ENCODE assay signal across 14 cellular contexts in the genomic region with DNA sequence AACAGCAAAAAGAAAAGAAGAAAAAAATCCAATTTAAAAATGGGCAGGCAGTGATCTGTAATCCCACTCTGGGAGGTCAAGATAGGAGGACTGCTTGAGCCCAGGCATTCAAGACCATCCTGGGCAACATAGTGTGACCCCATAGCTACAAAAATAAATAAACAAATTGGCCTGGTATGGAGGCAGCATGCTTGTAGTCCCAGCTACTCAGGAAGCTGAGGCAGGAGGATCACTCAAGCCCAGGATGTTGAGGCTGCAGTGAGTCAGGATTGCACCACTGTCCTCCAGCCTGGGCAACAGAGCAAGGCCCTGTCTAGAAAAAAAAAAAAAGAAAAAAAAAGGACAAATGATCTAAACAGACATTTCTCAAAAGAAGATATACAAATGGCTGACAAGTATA.
DNase-seq lines count a peak whose midpoint lies in the region; ATAC-seq and TF ChIP-seq lines count a peak whose summit lies in the region.
"Had no signal": no experiment of that assay in that cellular context is flagged by ENCODE, and none has a peak within 500 bp of the region (broad histone marks: within the 10 kb centered on the region; RNA-seq: fewer than 3 reads in every experiment).

No MANE protein-coding gene starts in this region.

- H3K27me3 ChIP-seq in SK-N-SH (ENCODE audit: insufficient read depth): no peaks in the 10 kb centered on the region
- H3K27me3 ChIP-seq in upper lobe of right lung: no peaks in the 10 kb centered on the region
- H3K27me3 ChIP-seq: hepatocyte had no signal

- no peak overlapping the region for H3K9ac ChIP-seq in SK-N-SH

- TF ChIP-seq RAD21 in SK-N-SH (IDR thresholded peaks at IDR 0.05; ENCODE audit: low read length): no peak

- no peak overlapping the region for H3K4me2 ChIP-seq in SK-N-SH
- H3K4me2 ChIP-seq: hepatocyte had no signal

- TF ChIP-seq CTCF in SK-N-SH (IDR thresholded peaks at IDR 0.05) (no peak), fibroblast of villous mesenchyme (IDR thresholded peaks at IDR 0.05; ENCODE audit: insufficient read depth, low read depth, low read length) (no peak), upper lobe of right lung (IDR thresholded peaks at IDR 0.05) (no peak)

- no peaks in the 10 kb centered on the region for H3K9me2 ChIP-seq in SK-N-SH

- ATAC-seq in SK-N-SH treated with all-trans-retinoic acid at 6 μM for 48 hours (peak; percentile 40; the same call in 1 of the 3 replicates), upper lobe of right lung (peak; percentile 48), GM21786 (IDR thresholded peaks at IDR 0.05; ENCODE audit: unreplicated experiment) (no peak)

- intact Hi-C loops in upper lobe of right lung (cut with DNase I): no loop called here

- H3K36me3 ChIP-seq in SK-N-SH (replicated peaks in 1 of 2; ENCODE audit: control insufficient read depth in 1 of 2, insufficient read depth in 2 of 2, low read length in 1 of 2) (peaks cover 0 to 10% of the 10 kb centered on the region in 2 experiments), upper lobe of right lung (no peaks in the 10 kb centered on the region)

- CTCF ChIA-PET in SK-N-SH (lab: Yijun Ruan, JAX): no interaction called here

- H3K79me2 ChIP-seq in SK-N-SH (ENCODE audit: insufficient read depth): peaks cover 87% of the 10 kb centered on the region

- no peak overlapping the region for H2AFZ ChIP-seq in SK-N-SH (ENCODE audit: low read depth)
- H2AFZ ChIP-seq: hepatocyte had no signal

- H3K9me3 ChIP-seq in SK-N-SH (no peaks in the 10 kb centered on the region), upper lobe of right lung (no peaks in the 10 kb centered on the region)

- H3K4me3 ChIP-seq in SK-N-SH (ENCODE audit: low read depth in 2 of 2, low read length in 1 of 2): no peak overlapping the region
- no peak overlapping the region for H3K4me3 ChIP-seq in fibroblast of villous mesenchyme (ENCODE audit: low read depth, low read length)
- no peak overlapping the region for H3K4me3 ChIP-seq in upper lobe of right lung
- H3K4me3 ChIP-seq: hepatocyte had no signal

- H3K4me1 ChIP-seq in SK-N-SH (ENCODE audit: control insufficient read depth in 1 of 2, insufficient read depth in 2 of 2, low read depth in 1 of 2, low read length in 1 of 2) (peaks cover 3 to 17% of the 10 kb centered on the region in 2 experiments; a peak in 2 of 4 replicates), upper lobe of right lung (peaks cover 7% of the 10 kb centered on the region)

- H3F3A ChIP-seq in SK-N-SH (replicated peaks; ENCODE audit: insufficient read depth): peaks cover 34% of the 10 kb centered on the region

- no peak for TF ChIP-seq EP300 in SK-N-SH (IDR thresholded peaks at IDR 0.05; ENCODE audit: borderline replicate concordance in 1 of 2, low read depth in 1 of 2, low read length in 1 of 2)

- H4K20me1 ChIP-seq in SK-N-SH (ENCODE audit: insufficient read depth): no peaks in the 10 kb centered on the region; the same call in 1 of the 2 replicates

- no peak for DNase-seq in SK-N-SH
- DNase-seq in UCSD-AML1 (lab: John Stamatoyannopoulos, UW; ENCODE audit: unreplicated experiment): peak; percentile 17
- peak; percentile 65 for DNase-seq in fibroblast of villous mesenchyme (ENCODE audit: low read depth)
- DNase-seq in upper lobe of right lung: no peak
- no peak for DNase-seq in NCI-H82 (lab: John Stamatoyannopoulos, UW)
- DNase-seq in NCI-H1048 (lab: John Stamatoyannopoulos, UW): no peak
- DNase-seq: activated CD4-positive, alpha-beta T cell treated with anti-CD3 and anti-CD28 coated beads, Interleukin-2, amount 50 U/mL, for 4 hours; activated naive CD4-positive, alpha-beta T cell treated with anti-CD3 and anti-CD28 coated beads, Interleukin-2, amount 10 ng/mL, durations not matched to agents 7 days and 5 days; cortex of kidney; midbrain; NCI-H510A had no signal

- H3K27ac ChIP-seq in SK-N-SH (ENCODE audit: low read depth in 2 of 2, low read length in 1 of 2): peak overlapping the region in 1 of 2 experiments; percentile 56; a peak in 1 of 4 replicates
- no peak overlapping the region for H3K27ac ChIP-seq in upper lobe of right lung
- H3K27ac ChIP-seq: hepatocyte had no signal

- POLR2A ChIA-PET in SK-N-SH (lab: Yijun Ruan, JAX): no interaction called here

TF ChIP-seq in SK-N-SH treated with all-trans-retinoic acid at 6 μM for 48 hours, 23 proteins besides CTCF, POLR2A, EP300 and RAD21:
- no peak for TF ChIP-seq CSDC2 (CRISPR knock-in tag; IDR thresholded peaks at IDR 0.05)

TF ChIP-seq in SK-N-SH, 30 proteins besides CTCF, POLR2A, EP300 and RAD21 (continues in another document):
- TF ChIP-seq, protein P1, sequence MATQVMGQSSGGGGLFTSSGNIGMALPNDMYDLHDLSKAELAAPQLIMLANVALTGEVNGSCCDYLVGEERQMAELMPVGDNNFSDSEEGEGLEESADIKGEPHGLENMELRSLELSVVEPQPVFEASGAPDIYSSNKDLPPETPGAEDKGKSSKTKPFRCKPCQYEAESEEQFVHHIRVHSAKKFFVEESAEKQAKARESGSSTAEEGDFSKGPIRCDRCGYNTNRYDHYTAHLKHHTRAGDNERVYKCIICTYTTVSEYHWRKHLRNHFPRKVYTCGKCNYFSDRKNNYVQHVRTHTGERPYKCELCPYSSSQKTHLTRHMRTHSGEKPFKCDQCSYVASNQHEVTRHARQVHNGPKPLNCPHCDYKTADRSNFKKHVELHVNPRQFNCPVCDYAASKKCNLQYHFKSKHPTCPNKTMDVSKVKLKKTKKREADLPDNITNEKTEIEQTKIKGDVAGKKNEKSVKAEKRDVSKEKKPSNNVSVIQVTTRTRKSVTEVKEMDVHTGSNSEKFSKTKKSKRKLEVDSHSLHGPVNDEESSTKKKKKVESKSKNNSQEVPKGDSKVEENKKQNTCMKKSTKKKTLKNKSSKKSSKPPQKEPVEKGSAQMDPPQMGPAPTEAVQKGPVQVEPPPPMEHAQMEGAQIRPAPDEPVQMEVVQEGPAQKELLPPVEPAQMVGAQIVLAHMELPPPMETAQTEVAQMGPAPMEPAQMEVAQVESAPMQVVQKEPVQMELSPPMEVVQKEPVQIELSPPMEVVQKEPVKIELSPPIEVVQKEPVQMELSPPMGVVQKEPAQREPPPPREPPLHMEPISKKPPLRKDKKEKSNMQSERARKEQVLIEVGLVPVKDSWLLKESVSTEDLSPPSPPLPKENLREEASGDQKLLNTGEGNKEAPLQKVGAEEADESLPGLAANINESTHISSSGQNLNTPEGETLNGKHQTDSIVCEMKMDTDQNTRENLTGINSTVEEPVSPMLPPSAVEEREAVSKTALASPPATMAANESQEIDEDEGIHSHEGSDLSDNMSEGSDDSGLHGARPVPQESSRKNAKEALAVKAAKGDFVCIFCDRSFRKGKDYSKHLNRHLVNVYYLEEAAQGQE (IDR thresholded peaks at IDR 0.05; ENCODE audit: low read depth, low read length): no peak
- TF ChIP-seq, protein P2, sequence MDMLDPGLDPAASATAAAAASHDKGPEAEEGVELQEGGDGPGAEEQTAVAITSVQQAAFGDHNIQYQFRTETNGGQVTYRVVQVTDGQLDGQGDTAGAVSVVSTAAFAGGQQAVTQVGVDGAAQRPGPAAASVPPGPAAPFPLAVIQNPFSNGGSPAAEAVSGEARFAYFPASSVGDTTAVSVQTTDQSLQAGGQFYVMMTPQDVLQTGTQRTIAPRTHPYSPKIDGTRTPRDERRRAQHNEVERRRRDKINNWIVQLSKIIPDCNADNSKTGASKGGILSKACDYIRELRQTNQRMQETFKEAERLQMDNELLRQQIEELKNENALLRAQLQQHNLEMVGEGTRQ (IDR thresholded peaks at IDR 0.05; ENCODE audit: borderline replicate concordance, low read depth, low read length): no peak
- TF ChIP-seq FOXJ3 (CRISPR knock-in tag; IDR thresholded peaks at IDR 0.05) (no peak), MEF2A (IDR thresholded peaks at IDR 0.05; ENCODE audit: borderline replicate concordance, low read depth) (no peak), CHD2 (IDR thresholded peaks at IDR 0.05; ENCODE audit: low read length, partially characterized antibody) (no peak), RFX5 (IDR thresholded peaks at IDR 0.05; ENCODE audit: low read length) (no peak), JUND (IDR thresholded peaks at IDR 0.05) (no peak), RCOR1 (IDR thresholded peaks at IDR 0.05; ENCODE audit: low read length) (no peak), TCF12 (IDR thresholded peaks at IDR 0.05) (no peak), FOXM1 (IDR thresholded peaks at IDR 0.05; ENCODE audit: low read depth) (no peak), EZH2phosphoT487 (IDR thresholded peaks at IDR 0.05; ENCODE audit: borderline replicate concordance, low read depth) (no peak), NFIC (IDR thresholded peaks at IDR 0.05; ENCODE audit: borderline replicate concordance) (no peak), TAF1 (IDR thresholded peaks at IDR 0.05; ENCODE audit: borderline replicate concordance, low read depth, low read length) (no peak), SIN3A (IDR thresholded peaks at IDR 0.05; ENCODE audit: borderline replicate concordance, low read depth, low read length) (no peak)
- TF ChIP-seq, protein P3, sequence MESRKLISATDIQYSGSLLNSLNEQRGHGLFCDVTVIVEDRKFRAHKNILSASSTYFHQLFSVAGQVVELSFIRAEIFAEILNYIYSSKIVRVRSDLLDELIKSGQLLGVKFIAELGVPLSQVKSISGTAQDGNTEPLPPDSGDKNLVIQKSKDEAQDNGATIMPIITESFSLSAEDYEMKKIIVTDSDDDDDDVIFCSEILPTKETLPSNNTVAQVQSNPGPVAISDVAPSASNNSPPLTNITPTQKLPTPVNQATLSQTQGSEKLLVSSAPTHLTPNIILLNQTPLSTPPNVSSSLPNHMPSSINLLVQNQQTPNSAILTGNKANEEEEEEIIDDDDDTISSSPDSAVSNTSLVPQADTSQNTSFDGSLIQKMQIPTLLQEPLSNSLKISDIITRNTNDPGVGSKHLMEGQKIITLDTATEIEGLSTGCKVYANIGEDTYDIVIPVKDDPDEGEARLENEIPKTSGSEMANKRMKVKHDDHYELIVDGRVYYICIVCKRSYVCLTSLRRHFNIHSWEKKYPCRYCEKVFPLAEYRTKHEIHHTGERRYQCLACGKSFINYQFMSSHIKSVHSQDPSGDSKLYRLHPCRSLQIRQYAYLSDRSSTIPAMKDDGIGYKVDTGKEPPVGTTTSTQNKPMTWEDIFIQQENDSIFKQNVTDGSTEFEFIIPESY (IDR thresholded peaks at IDR 0.05; ENCODE audit: borderline replicate concordance, low read depth): no peak
- TF ChIP-seq, protein P4, sequence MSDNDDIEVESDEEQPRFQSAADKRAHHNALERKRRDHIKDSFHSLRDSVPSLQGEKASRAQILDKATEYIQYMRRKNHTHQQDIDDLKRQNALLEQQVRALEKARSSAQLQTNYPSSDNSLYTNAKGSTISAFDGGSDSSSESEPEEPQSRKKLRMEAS (IDR thresholded peaks at IDR 0.05; ENCODE audit: low read depth): no peak

Comparison
In these comparisons a context has a peak if more than half of its experiments do, and no peak if none do; other contexts are left out.
1. DNase-seq: peak in UCSD-AML1 (single experiment) and fibroblast of villous mesenchyme (single experiment); none in SK-N-SH (single experiment), upper lobe of right lung (single experiment), NCI-H82 (single experiment) and NCI-H1048 (single experiment).